In the genomic region with DNA sequence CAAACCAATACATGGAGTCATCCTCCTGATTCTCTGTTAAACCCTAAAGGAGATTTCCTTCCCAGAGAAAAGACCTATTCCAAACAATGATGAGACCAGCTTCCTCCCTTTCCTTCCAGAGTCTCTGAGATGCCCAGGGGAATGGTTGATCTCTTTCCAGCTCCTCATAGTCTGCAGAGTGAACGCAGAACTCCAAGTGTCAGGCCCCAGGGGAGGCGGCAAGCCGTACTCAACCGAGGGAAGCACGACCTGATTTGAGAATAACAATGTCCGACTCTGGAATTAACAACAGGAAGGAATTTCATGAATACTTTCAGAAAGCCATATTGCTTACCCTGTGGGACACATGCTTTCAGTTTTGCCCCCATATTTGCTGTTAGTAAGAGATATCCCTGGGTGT, we compare ENCODE assay signal across 15 cellular contexts.
DNase-seq lines count a peak whose midpoint lies in the region; ATAC-seq and TF ChIP-seq lines count a peak whose summit lies in the region.
"Had no signal": no experiment of that assay in that cellular context is flagged by ENCODE, and none has a peak within 500 bp of the region (broad histone marks: within the 10 kb centered on the region; RNA-seq: fewer than 3 reads in every experiment).

No MANE protein-coding gene starts in this region.

- H3K4me3 ChIP-seq in right cardiac atrium (ENCODE audit: low read length) (no peak overlapping the region), heart right ventricle (no peak overlapping the region), muscle layer of duodenum (ENCODE audit: low read depth in 1 of 2, low read length in 2 of 2) (no peak overlapping the region), upper lobe of left lung (no peak overlapping the region)
- H3K4me3 ChIP-seq: BLaER1, HAP-1 had no signal

- TF ChIP-seq CTCF in heart right ventricle (IDR thresholded peaks at IDR 0.05) (no peak), upper lobe of left lung (IDR thresholded peaks at IDR 0.05) (no peak)

- no peak for TF ChIP-seq EP300 in upper lobe of left lung (IDR thresholded peaks at IDR 0.05)

- H3K27ac ChIP-seq in right cardiac atrium (ENCODE audit: low read length) (no peak overlapping the region), heart right ventricle (peak overlapping the region in 2 of 10 donors; percentile 43 to 64), muscle layer of duodenum (ENCODE audit: low read length) (peak overlapping the region; percentile 42), upper lobe of left lung (peak overlapping the region in 3 of 4 donors; percentile 22 to 67 (median 57))
- H3K27ac ChIP-seq: BLaER1 had no signal

- ATAC-seq in Right ventricle myocardium inferior (peak; percentile 37), right cardiac atrium (no peak), heart right ventricle (peak in 5 of 8 donors; percentile 17 to 57 (median 37)), upper lobe of left lung (ENCODE audit: low FRiP score in 2 of 2) (no peak)

- H3K9me3 ChIP-seq in right cardiac atrium (ENCODE audit: control insufficient read depth, low read length) (no peaks in the 10 kb centered on the region), heart right ventricle (no peaks in the 10 kb centered on the region), muscle layer of duodenum (ENCODE audit: control insufficient read depth in 1 of 2, low read length in 2 of 2) (no peaks in the 10 kb centered on the region), upper lobe of left lung (no peaks in the 10 kb centered on the region)
- H3K9me3 ChIP-seq: Caco-2, HAP-1 had no signal

- no peaks in the 10 kb centered on the region for H3K36me3 ChIP-seq in heart right ventricle
- peaks cover 0 to 3% of the 10 kb centered on the region in 2 donors for H3K36me3 ChIP-seq in muscle layer of duodenum (ENCODE audit: control insufficient read depth in 1 of 2, insufficient read depth in 2 of 2, low read length in 2 of 2)
- H3K36me3 ChIP-seq in upper lobe of left lung: no peaks in the 10 kb centered on the region
- H3K36me3 ChIP-seq: BLaER1, HAP-1 had no signal

- intact Hi-C loops in Right ventricle myocardium inferior (cut with DNase I) (no loop called here), right cardiac atrium (cut with DNase I) (no loop called here), heart right ventricle (cut with DNase I) (no loop called here)

- H3K4me1 ChIP-seq in right cardiac atrium (ENCODE audit: control insufficient read depth, insufficient read depth, low read length) (no peaks in the 10 kb centered on the region), heart right ventricle (peaks cover 0 to 20% (median 0%) of the 10 kb centered on the region in 9 donors), muscle layer of duodenum (ENCODE audit: control insufficient read depth in 1 of 2, insufficient read depth in 2 of 2, low read length in 2 of 2) (peaks cover 0 to 7% of the 10 kb centered on the region in 2 donors), upper lobe of left lung (peaks cover 0 to 10% (median 7%) of the 10 kb centered on the region in 4 donors)
- H3K4me1 ChIP-seq: HAP-1 had no signal

- H3K27me3 ChIP-seq in right cardiac atrium (ENCODE audit: control insufficient read depth, insufficient read depth) (no peaks in the 10 kb centered on the region), heart right ventricle (no peaks in the 10 kb centered on the region), muscle layer of duodenum (ENCODE audit: low read depth, low read length) (no peaks in the 10 kb centered on the region), upper lobe of left lung (no peaks in the 10 kb centered on the region)
- H3K27me3 ChIP-seq: BLaER1 had no signal

- no peak for TF ChIP-seq POLR2A in upper lobe of left lung (IDR thresholded peaks at IDR 0.05)

- DNase-seq in Right ventricle myocardium inferior (ENCODE audit: missing footprints) (no peak), right cardiac atrium (no peak), heart right ventricle (peak; percentile 48 to 63), upper lobe of left lung (peak in 1 of 2 donors; percentile 8), NCI-H2081 (lab: John Stamatoyannopoulos, UW) (no peak), NCI-H1417 treated with DMSO at 0.1 percent for 48 hours (lab: John Stamatoyannopoulos, UW) (no peak)
- DNase-seq: 8988T; AML-193; Caco-2; CD8-positive, alpha-beta memory T cell; DND-41; GDM1 had no signal

- WGBS in right cardiac atrium: 57% methylated on average over 6 of the region's 6 CpGs
- WGBS in heart right ventricle, 2 donors: 52 to 59% methylated on average over 6 of the region's 6 CpGs
- 63 to 86% methylated on average over 6 of the region's 6 CpGs for WGBS in upper lobe of left lung, 2 donors

Comparison
In these comparisons a context has a peak if more than half of its experiments do, and no peak if none do; other contexts are left out.
1. ATAC-seq: peak in Right ventricle myocardium inferior (single experiment) and heart right ventricle (5 of 8); none in right cardiac atrium (0 of 2) and upper lobe of left lung (0 of 2).
2. DNase-seq: peak in heart right ventricle (2 of 2); none in Right ventricle myocardium inferior (single experiment), right cardiac atrium (0 of 3), NCI-H2081 (0 of 2) and NCI-H1417 treated with DMSO at 0.1 percent for 48 hours (single experiment).